ENCODE assay signal across 8 cellular contexts in the genomic region with DNA sequence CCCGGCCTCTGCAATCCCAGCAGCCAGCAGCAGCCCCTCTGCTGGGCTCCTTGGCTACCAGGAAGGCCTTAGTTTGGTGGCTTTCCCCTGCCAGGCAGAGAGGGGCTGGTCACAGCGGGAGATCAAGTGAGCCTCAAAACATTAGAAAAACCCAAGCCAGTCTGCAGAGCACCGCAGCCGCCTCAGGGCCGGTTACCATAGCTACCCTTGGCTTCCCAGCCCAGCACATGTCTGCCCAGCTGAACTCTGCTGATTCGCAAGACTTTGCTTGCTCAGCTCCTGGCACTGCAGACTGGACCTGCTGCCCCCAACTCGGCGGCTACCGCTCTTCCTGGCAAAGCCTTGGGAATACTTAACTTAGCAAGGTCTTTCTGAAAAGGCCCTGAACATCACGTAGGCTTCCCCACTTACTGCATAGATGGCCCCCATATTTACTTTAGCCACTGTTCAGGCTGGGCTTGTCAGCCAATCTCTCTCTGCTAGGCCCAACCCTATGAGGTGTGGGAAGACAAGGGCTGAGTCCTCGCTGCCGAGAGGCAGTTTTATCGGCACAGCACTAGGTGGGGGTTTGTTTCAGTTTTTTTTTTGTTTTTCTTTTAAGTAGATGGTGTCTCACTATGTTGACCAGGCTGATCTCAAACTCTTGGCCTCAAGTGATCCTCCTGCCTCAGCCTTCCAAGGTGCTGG. TPM values are rescaled to one million over a fixed set of nuclear protein-coding genes. Genes with fewer than 3 reads are reported as not detected.
DNase-seq lines count a peak whose midpoint lies in the region; ATAC-seq, FAIRE-seq and TF ChIP-seq lines count a peak whose summit lies in the region.

No MANE protein-coding gene starts in this region.

- no peak for ATAC-seq in HG03439 (IDR thresholded peaks at IDR 0.05; ENCODE audit: unreplicated experiment)

- DNase-seq in C1 segment of cervical spinal cord (lab: John Stamatoyannopoulos, UW) (peak in 8 of 14 donors; percentile 13 to 63 (median 44)), NCI-H187 treated with DMSO at 0.1 percent for 48 hours (lab: John Stamatoyannopoulos, UW) (peak; percentile 8), dedifferentiated amniotic fluid mesenchymal stem cell (ENCODE audit: extremely low spot score) (peak; percentile 76), midbrain (lab: John Stamatoyannopoulos, UW) (peak; percentile 65), SKM-1 (lab: John Stamatoyannopoulos, UW; ENCODE audit: unreplicated experiment) (no peak), GM12892 (ENCODE audit: insufficient read length) (no peak), NCI-H2029 treated with DMSO at 0.1 percent for 48 hours (lab: John Stamatoyannopoulos, UW) (no peak)

- no peak for FAIRE-seq in GM12892 (lab: Jason Lieb, UNC)

- no peak for TF ChIP-seq POLR2A in GM12892 (IDR thresholded peaks at IDR 0.05; ENCODE audit: low read depth, low read length)

RNA-seq across cellular contexts. Expression of a gene that starts 28.6 kb away (rescaled TPM):
- polyA plus RNA-seq in GM12892 (2012; ENCODE audit: missing spikeins): 0.11 TPM

RNA-seq across cellular contexts. Expression of a gene that starts 34.2 kb away (rescaled TPM):
- polyA plus RNA-seq in GM12892 (2012; ENCODE audit: missing spikeins): 13.4 TPM

RNA-seq across cellular contexts. Expression of a gene that starts 35.0 kb away (rescaled TPM):
- 0.28 TPM for polyA plus RNA-seq in GM12892 (2012; ENCODE audit: missing spikeins)

RNA-seq across cellular contexts. Expression of a gene that starts 54.1 kb away (rescaled TPM):
- not detected for polyA plus RNA-seq in GM12892 (2012; ENCODE audit: missing spikeins)

RNA-seq across cellular contexts. Expression of a gene that starts 59.7 kb away (rescaled TPM):
- polyA plus RNA-seq in GM12892 (2012; ENCODE audit: missing spikeins): 13.4 TPM

Comparison
In these comparisons a context has a peak if more than half of its experiments do, and no peak if none do; other contexts are left out.
1. DNase-seq: peak in C1 segment of cervical spinal cord (8 of 14), NCI-H187 treated with DMSO at 0.1 percent for 48 hours (single experiment), dedifferentiated amniotic fluid mesenchymal stem cell (single experiment) and midbrain (single experiment); none in SKM-1 (single experiment), GM12892 (single experiment) and NCI-H2029 treated with DMSO at 0.1 percent for 48 hours (single experiment).